In the genomic region with DNA sequence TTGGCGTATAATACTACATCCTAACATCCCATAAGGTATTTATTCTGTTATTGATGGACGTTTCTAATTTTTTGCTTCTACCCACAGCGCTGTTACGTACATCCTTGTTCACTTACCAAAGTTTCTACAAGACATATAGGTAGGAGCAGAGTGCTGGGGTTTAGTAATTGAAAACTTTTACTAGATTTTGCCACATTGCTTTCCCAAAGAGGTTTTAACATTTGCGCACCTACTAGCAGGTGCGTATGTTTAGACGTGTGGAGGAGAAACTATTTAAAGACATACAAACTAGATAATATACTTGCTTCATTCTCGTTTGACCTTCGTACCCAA, we compare ENCODE assay signal across 8 cellular contexts. TPM values are rescaled to one million over a fixed set of nuclear protein-coding genes. Genes with fewer than 3 reads are reported as not detected.
A peak's percentile ranks its signal among the peaks of the same experiment; 100 is the strongest.
DNase-seq lines count a peak whose midpoint lies in the region; ATAC-seq lines count a peak whose summit lies in the region.

No MANE protein-coding gene starts in this region.

- H3K27me3 ChIP-seq in HUES64 (ENCODE audit: insufficient read depth, low read length) (no peaks in the 10 kb centered on the region), neuronal stem cell (ENCODE audit: control insufficient read depth in 3 of 3, insufficient read depth in 3 of 3, low read depth in 1 of 3, low read length in 3 of 3) (no peaks in the 10 kb centered on the region)

- peaks cover 21% of the 10 kb centered on the region for H3K4me1 ChIP-seq in HUES64 (ENCODE audit: insufficient read depth, low read length)
- peaks cover 0 to 2% of the 10 kb centered on the region in 2 donors for H3K4me1 ChIP-seq in neuronal stem cell (ENCODE audit: control insufficient read depth in 2 of 2, insufficient read depth in 1 of 2, low read depth in 1 of 2, low read length in 2 of 2)

- H3K4me2 ChIP-seq in neuronal stem cell (ENCODE audit: insufficient read depth, low read length, poor library complexity, severe bottlenecking) = peak overlapping the region; percentile 65

- no peak overlapping the region for H2BK15ac ChIP-seq in neuronal stem cell (ENCODE audit: low read length)

- H2BK120ac ChIP-seq in neuronal stem cell (ENCODE audit: low read depth, low read length) = no peak overlapping the region

- WGBS in HUES64 = 0% methylated on average over 3 of the region's 9 CpGs
- no CpG with 5 or more reads among the region's 9 CpGs for WGBS in neuronal stem cell (ENCODE audit: extremely low coverage in 2 of 2, insufficient read length in 2 of 2, insufficient replicate concordance in 1 of 2), 2 donors

- H3K79me1 ChIP-seq in neuronal stem cell (ENCODE audit: low read depth, low read length) = no peaks in the 10 kb centered on the region

- H3K9me3 ChIP-seq in HUES64 (ENCODE audit: insufficient read depth, low read depth, low read length) = no peaks in the 10 kb centered on the region
- H3K9me3 ChIP-seq in neuronal stem cell (replicated peaks in 1 of 2; ENCODE audit: control insufficient read depth in 2 of 2, insufficient read depth in 1 of 2, low read depth in 1 of 2, low read length in 2 of 2) = no peaks in the 10 kb centered on the region

- H4K8ac ChIP-seq in neuronal stem cell (ENCODE audit: low read depth, low read length) = no peak overlapping the region

- H3K18ac ChIP-seq in neuronal stem cell (ENCODE audit: low read length) = no peak overlapping the region

- H3K4me3 ChIP-seq in HUES64 (ENCODE audit: low read length) (peak overlapping the region; percentile 98), neuronal stem cell (ENCODE audit: low read length in 2 of 2) (peak overlapping the region; percentile 92 to 100)

- H2BK12ac ChIP-seq in neuronal stem cell (ENCODE audit: low read length) = no peak overlapping the region

- peaks cover 25% of the 10 kb centered on the region for H3K4me1 Mint-ChIP-seq in dendritic cell treated with granulocyte-macrophage colony-stimulating factor and Interleukin-4, amounts not matched to agents 40 ng/mL and 50 ng/mL, for 4 days (ENCODE audit: low read depth)

- DNase-seq in neuronal stem cell (ENCODE audit: low spot score) (no peak), HPDE6-E6E7 (ENCODE audit: extremely low spot score) (no peak), KG1 (lab: John Stamatoyannopoulos, UW) (no peak), NCI-H345 treated with DMSO at 0.1 percent for 48 hours (lab: John Stamatoyannopoulos, UW; ENCODE audit: unreplicated experiment) (no peak), NCI-H128 (lab: John Stamatoyannopoulos, UW; ENCODE audit: unreplicated experiment) (no peak)

- no peaks in the 10 kb centered on the region for H3K9me3 Mint-ChIP-seq in dendritic cell treated with granulocyte-macrophage colony-stimulating factor and Interleukin-4, amounts not matched to agents 40 ng/mL and 50 ng/mL, for 4 days

- no peak overlapping the region for H3K23ac ChIP-seq in neuronal stem cell (ENCODE audit: low read depth, low read length, poor library complexity)

- H3K27ac Mint-ChIP-seq in dendritic cell treated with granulocyte-macrophage colony-stimulating factor and Interleukin-4, amounts not matched to agents 40 ng/mL and 50 ng/mL, for 4 days = peak overlapping the region; percentile 97

- H3K27ac ChIP-seq in HUES64 (ENCODE audit: low read depth, low read length) = peak overlapping the region; percentile 99
- H3K27ac ChIP-seq in neuronal stem cell (replicated peaks; ENCODE audit: low read length) = no peak overlapping the region

- no peak overlapping the region for H3K14ac ChIP-seq in neuronal stem cell (ENCODE audit: low read length)

- H3K9ac ChIP-seq in HUES64 (ENCODE audit: low read depth, low read length) (peak overlapping the region; percentile 100), neuronal stem cell (ENCODE audit: low read depth, low read length, poor library complexity) (no peak overlapping the region)

- no peak overlapping the region for H3K4ac ChIP-seq in neuronal stem cell (ENCODE audit: low read length)

- ATAC-seq in GM19372 (IDR thresholded peaks at IDR 0.05; ENCODE audit: low read depth, unreplicated experiment) = peak; percentile 5

- H2BK5ac ChIP-seq in neuronal stem cell (ENCODE audit: low read length) = no peak overlapping the region

- peak overlapping the region; percentile 88 for H3K4me3 Mint-ChIP-seq in dendritic cell treated with granulocyte-macrophage colony-stimulating factor and Interleukin-4, amounts not matched to agents 40 ng/mL and 50 ng/mL, for 4 days

- H3K27me3 Mint-ChIP-seq in dendritic cell treated with granulocyte-macrophage colony-stimulating factor and Interleukin-4, amounts not matched to agents 40 ng/mL and 50 ng/mL, for 4 days = no peaks in the 10 kb centered on the region

- H3K36me3 Mint-ChIP-seq in dendritic cell treated with granulocyte-macrophage colony-stimulating factor and Interleukin-4, amounts not matched to agents 40 ng/mL and 50 ng/mL, for 4 days (ENCODE audit: low read depth) = peaks cover 37% of the 10 kb centered on the region

- peak overlapping the region; percentile 88 for H2AFZ ChIP-seq in neuronal stem cell (ENCODE audit: low read length)

- intact Hi-C loops in dendritic cell treated with granulocyte-macrophage colony-stimulating factor and Interleukin-4, amounts not matched to agents 40 ng/mL and 50 ng/mL, for 4 days (cut with micrococcal nuclease) = loop anchor here (1.0 to 10.0 kb wide), 2 partner anchors 78 to 174 kb away; a partner anchor contains a TSS

- no peak overlapping the region for H4K91ac ChIP-seq in neuronal stem cell (ENCODE audit: low read depth, low read length, poor library complexity)

- no peak overlapping the region for H2AK5ac ChIP-seq in neuronal stem cell (ENCODE audit: low read depth, low read length)

- peaks cover 37% of the 10 kb centered on the region for H3K36me3 ChIP-seq in HUES64 (ENCODE audit: insufficient read depth, low read length)
- peaks cover 4 to 39% of the 10 kb centered on the region in 2 donors for H3K36me3 ChIP-seq in neuronal stem cell (replicated peaks in 1 of 2; ENCODE audit: control insufficient read depth in 2 of 2, insufficient read depth in 2 of 2, low read length in 2 of 2)

RNA-seq across cellular contexts. Expression of a gene that starts 0.6 kb away (rescaled TPM):
- polyA plus RNA-seq in HUES64 (2013, experiment 1 of 2) = 1,779 TPM
- 1,884 TPM for polyA plus RNA-seq in HUES64 (2013, experiment 2 of 2)
- 3,903 TPM for polyA plus RNA-seq in neuronal stem cell (2013, experiment 1 of 2)
- polyA plus RNA-seq in neuronal stem cell (2013, experiment 2 of 2) = 3,989 TPM

RNA-seq across cellular contexts. Expression of a gene that starts 19.8 kb away (rescaled TPM):
- 1.2 TPM for polyA plus RNA-seq in HUES64 (2013, experiment 1 of 2)
- polyA plus RNA-seq in HUES64 (2013, experiment 2 of 2) = 1.2 TPM
- polyA plus RNA-seq in neuronal stem cell (2013, experiment 1 of 2) = 0.33 TPM
- 0.64 TPM for polyA plus RNA-seq in neuronal stem cell (2013, experiment 2 of 2)
